1 cellular context compared by ENCODE assay signal in the genomic region with DNA sequence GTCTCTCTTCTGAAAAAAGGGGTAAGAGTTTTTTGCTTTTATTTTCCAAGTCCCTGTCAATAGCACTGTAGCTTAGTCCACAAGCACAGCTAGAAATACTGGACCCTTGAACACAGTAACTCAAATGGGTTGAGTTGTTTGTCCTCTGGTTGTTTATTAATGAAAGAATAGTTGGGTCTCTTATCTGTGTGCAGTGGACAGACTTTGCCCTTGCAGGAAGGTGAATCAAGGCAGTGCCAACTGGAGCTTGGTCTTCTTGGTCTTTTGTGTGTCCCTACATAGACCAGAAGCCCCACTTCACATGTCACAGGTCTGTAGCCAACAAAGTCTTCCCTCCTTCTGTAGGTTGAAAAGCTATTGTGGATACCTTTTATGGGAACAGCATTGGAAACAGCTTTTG.
TF ChIP-seq lines count a peak whose summit lies in the region.

No MANE protein-coding gene starts in this region.

TF ChIP-seq in HepG2, 621 proteins besides CTCF, POLR2A, EP300 and RAD21 (continued from another document and continues in another):
- TF ChIP-seq, protein P1, sequence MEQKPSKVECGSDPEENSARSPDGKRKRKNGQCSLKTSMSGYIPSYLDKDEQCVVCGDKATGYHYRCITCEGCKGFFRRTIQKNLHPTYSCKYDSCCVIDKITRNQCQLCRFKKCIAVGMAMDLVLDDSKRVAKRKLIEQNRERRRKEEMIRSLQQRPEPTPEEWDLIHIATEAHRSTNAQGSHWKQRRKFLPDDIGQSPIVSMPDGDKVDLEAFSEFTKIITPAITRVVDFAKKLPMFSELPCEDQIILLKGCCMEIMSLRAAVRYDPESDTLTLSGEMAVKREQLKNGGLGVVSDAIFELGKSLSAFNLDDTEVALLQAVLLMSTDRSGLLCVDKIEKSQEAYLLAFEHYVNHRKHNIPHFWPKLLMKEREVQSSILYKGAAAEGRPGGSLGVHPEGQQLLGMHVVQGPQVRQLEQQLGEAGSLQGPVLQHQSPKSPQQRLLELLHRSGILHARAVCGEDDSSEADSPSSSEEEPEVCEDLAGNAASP (CRISPR knock-in tag; IDR thresholded peaks at IDR 0.05; ENCODE audit: borderline replicate concordance): peak; percentile 47; the same call in 1 of the 2 replicates
- TF ChIP-seq MIER2 (CRISPR knock-in tag; IDR thresholded peaks at IDR 0.05) (peak; percentile 77), PHF20 (CRISPR knock-in tag; IDR thresholded peaks at IDR 0.05) (no peak), SMC3 (IDR thresholded peaks at IDR 0.05; ENCODE audit: low read length) (no peak; the same call in 1 of the 2 replicates), CAMTA2 (CRISPR knock-in tag; IDR thresholded peaks at IDR 0.05; ENCODE audit: borderline replicate concordance) (no peak), HIVEP1 (CRISPR knock-in tag; IDR thresholded peaks at IDR 0.05) (no peak), ZSCAN25 (CRISPR knock-in tag; IDR thresholded peaks at IDR 0.05) (no peak), HNF4G (IDR thresholded peaks at IDR 0.05; ENCODE audit: borderline replicate concordance, low read depth, low read length) (peak; percentile 87), HNF4G (CRISPR knock-in tag; IDR thresholded peaks at IDR 0.05; ENCODE audit: borderline replicate concordance, low read depth) (no peak), GABPA (IDR thresholded peaks at IDR 0.05; ENCODE audit: low read depth, low read length) (no peak), GABPA (CRISPR knock-in tag; IDR thresholded peaks at IDR 0.05; ENCODE audit: low read depth) (no peak), ZNF34 (CRISPR knock-in tag; IDR thresholded peaks at IDR 0.05; ENCODE audit: borderline replicate concordance) (no peak), ZZZ3 (CRISPR knock-in tag; IDR thresholded peaks at IDR 0.05; ENCODE audit: borderline replicate concordance) (no peak), CREB1 (IDR thresholded peaks at IDR 0.05) (no peak), CREB1 (CRISPR knock-in tag; IDR thresholded peaks at IDR 0.05) (no peak), GATAD2A (CRISPR knock-in tag; IDR thresholded peaks at IDR 0.05) (peak; percentile 61), ELF3 (CRISPR knock-in tag; IDR thresholded peaks at IDR 0.05) (0 out of 2 replicates have a peak, but pooled peaks have one; percentile 25), REPIN1 (CRISPR knock-in tag; IDR thresholded peaks at IDR 0.05; ENCODE audit: borderline replicate concordance, low read depth) (no peak), EHMT2 (IDR thresholded peaks at IDR 0.05; ENCODE audit: borderline replicate concordance, low read depth, low read length) (peak; percentile 92), MTF1 (CRISPR knock-in tag; IDR thresholded peaks at IDR 0.05) (no peak), CCAR2 (optimal IDR thresholded peaks at IDR 0.05; ENCODE audit: low read depth, low read length) (no peak), ARNT (IDR thresholded peaks at IDR 0.05) (no peak), ADNP (CRISPR knock-in tag; IDR thresholded peaks at IDR 0.05) (no peak)
- TF ChIP-seq, protein P2, sequence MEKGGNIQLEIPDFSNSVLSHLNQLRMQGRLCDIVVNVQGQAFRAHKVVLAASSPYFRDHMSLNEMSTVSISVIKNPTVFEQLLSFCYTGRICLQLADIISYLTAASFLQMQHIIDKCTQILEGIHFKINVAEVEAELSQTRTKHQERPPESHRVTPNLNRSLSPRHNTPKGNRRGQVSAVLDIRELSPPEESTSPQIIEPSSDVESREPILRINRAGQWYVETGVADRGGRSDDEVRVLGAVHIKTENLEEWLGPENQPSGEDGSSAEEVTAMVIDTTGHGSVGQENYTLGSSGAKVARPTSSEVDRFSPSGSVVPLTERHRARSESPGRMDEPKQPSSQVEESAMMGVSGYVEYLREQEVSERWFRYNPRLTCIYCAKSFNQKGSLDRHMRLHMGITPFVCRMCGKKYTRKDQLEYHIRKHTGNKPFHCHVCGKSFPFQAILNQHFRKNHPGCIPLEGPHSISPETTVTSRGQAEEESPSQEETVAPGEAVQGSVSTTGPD (CRISPR knock-in tag; IDR thresholded peaks at IDR 0.05): no peak
- TF ChIP-seq, protein P3, sequence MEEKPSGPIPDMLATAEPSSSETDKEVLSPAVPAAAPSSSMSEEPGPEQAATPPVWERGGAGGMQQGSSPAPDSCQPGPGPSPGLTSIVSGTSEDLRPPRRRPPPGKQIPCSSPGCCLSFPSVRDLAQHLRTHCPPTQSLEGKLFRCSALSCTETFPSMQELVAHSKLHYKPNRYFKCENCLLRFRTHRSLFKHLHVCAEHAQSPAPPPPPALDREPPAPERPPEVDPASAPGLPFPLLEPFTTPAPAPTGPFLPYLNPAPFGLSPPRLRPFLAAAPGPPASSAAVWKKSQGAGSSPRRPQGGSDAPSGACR (CRISPR knock-in tag; IDR thresholded peaks at IDR 0.05): 0 out of 2 replicates have a peak, but pooled peaks have one; percentile 14
- TF ChIP-seq, protein P4, sequence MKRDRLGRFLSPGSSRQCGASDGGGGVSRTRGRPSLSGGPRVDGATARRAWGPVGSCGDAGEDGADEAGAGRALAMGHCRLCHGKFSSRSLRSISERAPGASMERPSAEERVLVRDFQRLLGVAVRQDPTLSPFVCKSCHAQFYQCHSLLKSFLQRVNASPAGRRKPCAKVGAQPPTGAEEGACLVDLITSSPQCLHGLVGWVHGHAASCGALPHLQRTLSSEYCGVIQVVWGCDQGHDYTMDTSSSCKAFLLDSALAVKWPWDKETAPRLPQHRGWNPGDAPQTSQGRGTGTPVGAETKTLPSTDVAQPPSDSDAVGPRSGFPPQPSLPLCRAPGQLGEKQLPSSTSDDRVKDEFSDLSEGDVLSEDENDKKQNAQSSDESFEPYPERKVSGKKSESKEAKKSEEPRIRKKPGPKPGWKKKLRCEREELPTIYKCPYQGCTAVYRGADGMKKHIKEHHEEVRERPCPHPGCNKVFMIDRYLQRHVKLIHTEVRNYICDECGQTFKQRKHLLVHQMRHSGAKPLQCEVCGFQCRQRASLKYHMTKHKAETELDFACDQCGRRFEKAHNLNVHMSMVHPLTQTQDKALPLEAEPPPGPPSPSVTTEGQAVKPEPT (CRISPR knock-in tag; IDR thresholded peaks at IDR 0.05; ENCODE audit: low read depth): no peak
- TF ChIP-seq, protein P5, sequence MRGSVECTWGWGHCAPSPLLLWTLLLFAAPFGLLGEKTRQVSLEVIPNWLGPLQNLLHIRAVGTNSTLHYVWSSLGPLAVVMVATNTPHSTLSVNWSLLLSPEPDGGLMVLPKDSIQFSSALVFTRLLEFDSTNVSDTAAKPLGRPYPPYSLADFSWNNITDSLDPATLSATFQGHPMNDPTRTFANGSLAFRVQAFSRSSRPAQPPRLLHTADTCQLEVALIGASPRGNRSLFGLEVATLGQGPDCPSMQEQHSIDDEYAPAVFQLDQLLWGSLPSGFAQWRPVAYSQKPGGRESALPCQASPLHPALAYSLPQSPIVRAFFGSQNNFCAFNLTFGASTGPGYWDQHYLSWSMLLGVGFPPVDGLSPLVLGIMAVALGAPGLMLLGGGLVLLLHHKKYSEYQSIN (CRISPR knock-in tag; IDR thresholded peaks at IDR 0.05; ENCODE audit: borderline replicate concordance): no peak
- TF ChIP-seq, protein P6, sequence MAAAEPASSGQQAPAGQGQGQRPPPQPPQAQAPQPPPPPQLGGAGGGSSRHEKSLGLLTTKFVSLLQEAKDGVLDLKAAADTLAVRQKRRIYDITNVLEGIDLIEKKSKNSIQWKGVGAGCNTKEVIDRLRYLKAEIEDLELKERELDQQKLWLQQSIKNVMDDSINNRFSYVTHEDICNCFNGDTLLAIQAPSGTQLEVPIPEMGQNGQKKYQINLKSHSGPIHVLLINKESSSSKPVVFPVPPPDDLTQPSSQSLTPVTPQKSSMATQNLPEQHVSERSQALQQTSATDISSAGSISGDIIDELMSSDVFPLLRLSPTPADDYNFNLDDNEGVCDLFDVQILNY (CRISPR knock-in tag; conservative IDR thresholded peaks at IDR 0.05): no peak
- TF ChIP-seq, protein P7, sequence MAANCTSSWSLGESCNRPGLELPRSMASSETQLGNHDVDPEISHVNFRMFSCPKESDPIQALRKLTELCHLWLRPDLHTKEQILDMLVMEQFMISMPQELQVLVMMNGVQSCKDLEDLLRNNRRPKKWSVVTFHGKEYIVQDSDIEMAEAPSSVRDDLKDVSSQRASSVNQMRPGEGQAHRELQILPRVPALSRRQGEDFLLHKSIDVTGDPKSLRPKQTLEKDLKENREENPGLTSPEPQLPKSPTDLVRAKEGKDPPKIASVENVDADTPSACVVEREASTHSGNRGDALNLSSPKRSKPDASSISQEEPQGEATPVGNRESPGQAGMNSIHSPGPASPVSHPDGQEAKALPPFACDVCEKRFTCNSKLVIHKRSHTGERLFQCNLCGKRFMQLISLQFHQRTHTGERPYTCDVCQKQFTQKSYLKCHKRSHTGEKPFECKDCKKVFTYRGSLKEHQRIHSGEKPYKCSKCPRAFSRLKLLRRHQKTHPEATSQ (CRISPR knock-in tag; IDR thresholded peaks at IDR 0.05; ENCODE audit: borderline replicate concordance): no peak
- TF ChIP-seq, protein P8, sequence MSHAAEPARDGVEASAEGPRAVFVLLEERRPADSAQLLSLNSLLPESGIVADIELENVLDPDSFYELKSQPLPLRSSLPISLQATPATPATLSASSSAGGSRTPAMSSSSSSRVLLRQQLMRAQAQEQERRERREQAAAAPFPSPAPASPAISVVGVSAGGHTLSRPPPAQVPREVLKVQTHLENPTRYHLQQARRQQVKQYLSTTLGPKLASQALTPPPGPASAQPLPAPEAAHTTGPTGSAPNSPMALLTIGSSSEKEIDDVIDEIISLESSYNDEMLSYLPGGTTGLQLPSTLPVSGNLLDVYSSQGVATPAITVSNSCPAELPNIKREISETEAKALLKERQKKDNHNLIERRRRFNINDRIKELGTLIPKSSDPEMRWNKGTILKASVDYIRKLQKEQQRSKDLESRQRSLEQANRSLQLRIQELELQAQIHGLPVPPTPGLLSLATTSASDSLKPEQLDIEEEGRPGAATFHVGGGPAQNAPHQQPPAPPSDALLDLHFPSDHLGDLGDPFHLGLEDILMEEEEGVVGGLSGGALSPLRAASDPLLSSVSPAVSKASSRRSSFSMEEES (CRISPR knock-in tag; IDR thresholded peaks at IDR 0.05): no peak
- TF ChIP-seq, protein P9, sequence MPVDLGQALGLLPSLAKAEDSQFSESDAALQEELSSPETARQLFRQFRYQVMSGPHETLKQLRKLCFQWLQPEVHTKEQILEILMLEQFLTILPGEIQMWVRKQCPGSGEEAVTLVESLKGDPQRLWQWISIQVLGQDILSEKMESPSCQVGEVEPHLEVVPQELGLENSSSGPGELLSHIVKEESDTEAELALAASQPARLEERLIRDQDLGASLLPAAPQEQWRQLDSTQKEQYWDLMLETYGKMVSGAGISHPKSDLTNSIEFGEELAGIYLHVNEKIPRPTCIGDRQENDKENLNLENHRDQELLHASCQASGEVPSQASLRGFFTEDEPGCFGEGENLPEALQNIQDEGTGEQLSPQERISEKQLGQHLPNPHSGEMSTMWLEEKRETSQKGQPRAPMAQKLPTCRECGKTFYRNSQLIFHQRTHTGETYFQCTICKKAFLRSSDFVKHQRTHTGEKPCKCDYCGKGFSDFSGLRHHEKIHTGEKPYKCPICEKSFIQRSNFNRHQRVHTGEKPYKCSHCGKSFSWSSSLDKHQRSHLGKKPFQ (CRISPR knock-in tag; IDR thresholded peaks at IDR 0.05; ENCODE audit: insufficient replicate concordance): no peak
- TF ChIP-seq, protein P10, sequence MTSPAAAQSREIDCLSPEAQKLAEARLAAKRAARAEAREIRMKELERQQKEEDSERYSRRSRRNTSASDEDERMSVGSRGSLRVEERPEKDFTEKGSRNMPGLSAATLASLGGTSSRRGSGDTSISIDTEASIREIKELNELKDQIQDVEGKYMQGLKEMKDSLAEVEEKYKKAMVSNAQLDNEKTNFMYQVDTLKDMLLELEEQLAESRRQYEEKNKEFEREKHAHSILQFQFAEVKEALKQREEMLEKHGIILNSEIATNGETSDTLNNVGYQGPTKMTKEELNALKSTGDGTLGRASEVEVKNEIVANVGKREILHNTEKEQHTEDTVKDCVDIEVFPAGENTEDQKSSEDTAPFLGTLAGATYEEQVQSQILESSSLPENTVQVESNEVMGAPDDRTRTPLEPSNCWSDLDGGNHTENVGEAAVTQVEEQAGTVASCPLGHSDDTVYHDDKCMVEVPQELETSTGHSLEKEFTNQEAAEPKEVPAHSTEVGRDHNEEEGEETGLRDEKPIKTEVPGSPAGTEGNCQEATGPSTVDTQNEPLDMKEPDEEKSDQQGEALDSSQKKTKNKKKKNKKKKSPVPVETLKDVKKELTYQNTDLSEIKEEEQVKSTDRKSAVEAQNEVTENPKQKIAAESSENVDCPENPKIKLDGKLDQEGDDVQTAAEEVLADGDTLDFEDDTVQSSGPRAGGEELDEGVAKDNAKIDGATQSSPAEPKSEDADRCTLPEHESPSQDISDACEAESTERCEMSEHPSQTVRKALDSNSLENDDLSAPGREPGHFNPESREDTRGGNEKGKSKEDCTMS (CRISPR knock-in tag; conservative IDR thresholded peaks at IDR 0.05): no peak
- TF ChIP-seq, protein P11, sequence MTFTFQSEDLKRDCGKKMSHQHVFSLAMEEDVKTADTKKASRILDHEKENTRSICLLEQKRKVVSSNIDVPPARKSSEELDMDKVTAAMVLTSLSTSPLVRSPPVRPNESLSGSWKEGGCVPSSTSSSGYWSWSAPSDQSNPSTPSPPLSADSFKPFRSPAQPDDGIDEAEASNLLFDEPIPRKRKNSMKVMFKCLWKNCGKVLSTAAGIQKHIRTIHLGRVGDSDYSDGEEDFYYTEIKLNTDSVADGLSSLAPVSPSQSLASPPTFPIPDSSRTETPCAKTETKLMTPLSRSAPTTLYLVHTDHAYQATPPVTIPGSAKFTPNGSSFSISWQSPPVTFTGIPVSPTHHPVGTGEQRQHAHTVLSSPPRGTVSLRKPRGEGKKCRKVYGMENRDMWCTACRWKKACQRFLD (CRISPR knock-in tag; IDR thresholded peaks at IDR 0.05; ENCODE audit: borderline replicate concordance): no peak
- TF ChIP-seq, protein P12, sequence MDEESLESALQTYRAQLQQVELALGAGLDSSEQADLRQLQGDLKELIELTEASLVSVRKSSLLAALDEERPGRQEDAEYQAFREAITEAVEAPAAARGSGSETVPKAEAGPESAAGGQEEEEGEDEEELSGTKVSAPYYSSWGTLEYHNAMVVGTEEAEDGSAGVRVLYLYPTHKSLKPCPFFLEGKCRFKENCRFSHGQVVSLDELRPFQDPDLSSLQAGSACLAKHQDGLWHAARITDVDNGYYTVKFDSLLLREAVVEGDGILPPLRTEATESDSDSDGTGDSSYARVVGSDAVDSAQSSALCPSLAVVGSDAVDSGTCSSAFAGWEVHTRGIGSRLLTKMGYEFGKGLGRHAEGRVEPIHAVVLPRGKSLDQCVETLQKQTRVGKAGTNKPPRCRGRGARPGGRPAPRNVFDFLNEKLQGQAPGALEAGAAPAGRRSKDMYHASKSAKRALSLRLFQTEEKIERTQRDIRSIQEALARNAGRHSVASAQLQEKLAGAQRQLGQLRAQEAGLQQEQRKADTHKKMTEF (CRISPR knock-in tag; IDR thresholded peaks at IDR 0.05): no peak
- TF ChIP-seq, protein P13, sequence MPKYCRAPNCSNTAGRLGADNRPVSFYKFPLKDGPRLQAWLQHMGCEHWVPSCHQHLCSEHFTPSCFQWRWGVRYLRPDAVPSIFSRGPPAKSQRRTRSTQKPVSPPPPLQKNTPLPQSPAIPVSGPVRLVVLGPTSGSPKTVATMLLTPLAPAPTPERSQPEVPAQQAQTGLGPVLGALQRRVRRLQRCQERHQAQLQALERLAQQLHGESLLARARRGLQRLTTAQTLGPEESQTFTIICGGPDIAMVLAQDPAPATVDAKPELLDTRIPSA (CRISPR knock-in tag; IDR thresholded peaks at IDR 0.05; ENCODE audit: borderline replicate concordance): no peak
